ENCODE assay signal across 8 cellular contexts in the genomic region with DNA sequence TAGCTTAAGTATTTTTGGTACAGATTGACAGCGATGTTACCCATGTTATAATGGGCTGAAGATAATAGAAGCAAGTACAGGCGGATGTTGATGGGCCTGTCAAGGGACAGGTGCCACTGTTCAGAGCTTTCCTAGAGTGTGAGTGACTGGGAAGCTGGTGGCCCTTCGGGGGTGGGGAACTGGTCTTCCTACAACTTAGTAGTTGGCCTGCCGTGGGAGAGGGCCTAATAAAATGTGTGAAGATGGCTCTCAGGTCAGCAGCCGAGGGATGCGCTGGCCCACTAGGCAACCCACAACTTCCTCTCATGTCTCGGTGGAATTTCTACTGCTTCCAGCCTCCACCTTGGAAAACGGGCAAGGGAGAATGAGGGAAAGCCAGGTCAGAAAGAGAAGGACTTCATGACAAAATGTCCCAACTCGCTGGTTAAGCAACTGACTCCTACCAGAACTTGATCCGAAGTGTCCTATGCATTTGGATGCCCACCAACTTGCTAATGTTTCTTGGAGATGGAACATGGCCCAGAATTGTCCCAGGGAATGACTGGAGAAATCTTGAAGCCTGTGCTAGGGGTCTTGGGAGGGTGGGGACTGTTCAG. TPM values are rescaled to one million over a fixed set of nuclear protein-coding genes. Genes with fewer than 3 reads are reported as not detected.
DNase-seq lines count a peak whose midpoint lies in the region; ATAC-seq, FAIRE-seq and TF ChIP-seq lines count a peak whose summit lies in the region.

No MANE protein-coding gene starts in this region.

- H3K27ac ChIP-seq in heart right ventricle = peak overlapping the region in 9 of 10 donors; percentile 94 to 99 (median 98)
- H3K27ac ChIP-seq in astrocyte (ENCODE audit: low read depth, low read length) = no peak overlapping the region
- H3K27ac ChIP-seq in uterus = peak overlapping the region; percentile 97 to 99

- DNase-seq in heart right ventricle = no peak
- no peak for DNase-seq in Right ventricle myocardium inferior (ENCODE audit: missing footprints)
- no peak for DNase-seq in astrocyte (ENCODE audit: low read depth)
- no peak for DNase-seq in mesothelial cell of epicardium (ENCODE audit: low spot score in 2 of 2, unreplicated experiment in 2 of 2)
- DNase-seq in uterus = no peak
- no peak for DNase-seq in NCI-H1105 treated with DMSO at 0.1 percent for 48 hours (lab: John Stamatoyannopoulos, UW)

- FAIRE-seq in astrocyte (lab: Jason Lieb, UNC) = no peak

- H3K27me3 ChIP-seq in heart right ventricle (no peaks in the 10 kb centered on the region), astrocyte (ENCODE audit: insufficient read depth, low read length) (no peaks in the 10 kb centered on the region), uterus (no peaks in the 10 kb centered on the region)

- 68 to 81% methylated on average over 10 of the region's 10 CpGs for WGBS in heart right ventricle, 2 donors

- peaks cover 0 to 41% (median 18%) of the 10 kb centered on the region in 9 donors for H3K4me1 ChIP-seq in heart right ventricle
- no peaks in the 10 kb centered on the region for H3K4me1 ChIP-seq in astrocyte (ENCODE audit: insufficient read depth, low read length)
- H3K4me1 ChIP-seq in uterus = peaks cover 0 to 10% of the 10 kb centered on the region in 2 donors

- H3K9me3 ChIP-seq in heart right ventricle (no peaks in the 10 kb centered on the region), astrocyte (ENCODE audit: insufficient read depth, low read depth, low read length) (no peaks in the 10 kb centered on the region), uterus (no peaks in the 10 kb centered on the region)

- H3K4me3 Mint-ChIP-seq in astrocyte (ENCODE audit: unreplicated experiment) = peak overlapping the region; percentile 80
- peak overlapping the region; percentile 72 for H3K4me3 Mint-ChIP-seq in mesothelial cell of epicardium

- H3K36me3 ChIP-seq in heart right ventricle (peaks cover 0 to 40% (median 24%) of the 10 kb centered on the region in 9 donors), astrocyte (ENCODE audit: insufficient read depth, low read length) (peaks cover 7% of the 10 kb centered on the region), uterus (no peaks in the 10 kb centered on the region)

- peak overlapping the region; percentile 88 for H3K4me2 ChIP-seq in astrocyte (ENCODE audit: low read length)

- intact Hi-C loops in heart right ventricle (cut with DNase I) (loop anchor here in 1 of 10 donors (10.0 kb wide), 1 partner anchor 1612 kb away; the partner anchor contains the start of gene SELENOT), Right ventricle myocardium inferior (cut with DNase I) (loop anchor here (5.0 kb wide), 1 partner anchor 35 kb away; no protein-coding TSS in a partner anchor), uterus (cut with DNase I; ENCODE audit: low total_unique reads) (no loop called here)

- peaks cover 6% of the 10 kb centered on the region for H4K20me1 ChIP-seq in astrocyte (ENCODE audit: insufficient read depth, low read length)

- peak overlapping the region; percentile 11 for H3K27ac Mint-ChIP-seq in astrocyte (ENCODE audit: unreplicated experiment)
- peak overlapping the region; percentile 2 for H3K27ac Mint-ChIP-seq in mesothelial cell of epicardium

- ATAC-seq in heart right ventricle (no peak), Right ventricle myocardium inferior (no peak), HG03469 (IDR thresholded peaks at IDR 0.05; ENCODE audit: unreplicated experiment) (no peak), HG03135 (IDR thresholded peaks at IDR 0.05; ENCODE audit: unreplicated experiment) (no peak)

- H3K79me2 ChIP-seq in astrocyte (ENCODE audit: insufficient read depth, low read length) = peaks cover 20% of the 10 kb centered on the region

- TF ChIP-seq CTCF in heart right ventricle (IDR thresholded peaks at IDR 0.05) (no peak), astrocyte (IDR thresholded peaks at IDR 0.05; ENCODE audit: insufficient read depth, low read depth, low read length) (no peak), mesothelial cell of epicardium (IDR thresholded peaks at IDR 0.05; ENCODE audit: unreplicated experiment) (no peak), uterus (IDR thresholded peaks at IDR 0.05) (no peak)

- no peaks in the 10 kb centered on the region for H3K9me3 Mint-ChIP-seq in astrocyte (ENCODE audit: unreplicated experiment)
- H3K9me3 Mint-ChIP-seq in mesothelial cell of epicardium = no peaks in the 10 kb centered on the region

- H3K4me1 Mint-ChIP-seq in astrocyte (ENCODE audit: low read depth, unreplicated experiment) (peaks cover 21% of the 10 kb centered on the region), mesothelial cell of epicardium (peaks cover 6% of the 10 kb centered on the region)

- no peaks in the 10 kb centered on the region for H3K27me3 Mint-ChIP-seq in astrocyte (ENCODE audit: low read depth, unreplicated experiment)
- H3K27me3 Mint-ChIP-seq in mesothelial cell of epicardium (ENCODE audit: low read depth) = no peaks in the 10 kb centered on the region

- peak overlapping the region; percentile 87 for H3K9ac ChIP-seq in astrocyte (ENCODE audit: low read length)

- peaks cover 4% of the 10 kb centered on the region for H3K36me3 Mint-ChIP-seq in astrocyte (ENCODE audit: low read depth, unreplicated experiment)
- peaks cover 13% of the 10 kb centered on the region for H3K36me3 Mint-ChIP-seq in mesothelial cell of epicardium

- H2AFZ ChIP-seq in astrocyte (ENCODE audit: low read depth, low read length) = no peak overlapping the region

- H3K4me3 ChIP-seq in heart right ventricle (peak overlapping the region; percentile 70 to 99 (median 94)), astrocyte (ENCODE audit: insufficient read depth, low read depth, low read length) (peak overlapping the region; percentile 66), uterus (peak overlapping the region; percentile 66 to 95)

- no peak for TF ChIP-seq POLR2A in uterus (IDR thresholded peaks at IDR 0.05)

RNA-seq across cellular contexts. Expression of gene GYG1, which starts 1.4 kb away (rescaled TPM):
- total RNA-seq in heart right ventricle (100 to 1,000 TPM; 126 to 210 (median 157) TPM), Right ventricle myocardium inferior (202 TPM), astrocyte (38.1 and 41.9 TPM in 2 replicates), mesothelial cell of epicardium (20.9 to 22.5 TPM (median 21.2 TPM) in 3 replicates), uterus (100 to 1,000 TPM in 1 of 4 donors, 10 to 100 TPM in 3; 37.4 to 122 (median 64.2) TPM)
- 100 to 1,000 TPM in 1 of 2 donors, 10 to 100 TPM in 1; 56.5 to 156 TPM for polyA plus RNA-seq in heart right ventricle
